Comparison of ENCODE assay signal across 8 cellular contexts in the genomic region with DNA sequence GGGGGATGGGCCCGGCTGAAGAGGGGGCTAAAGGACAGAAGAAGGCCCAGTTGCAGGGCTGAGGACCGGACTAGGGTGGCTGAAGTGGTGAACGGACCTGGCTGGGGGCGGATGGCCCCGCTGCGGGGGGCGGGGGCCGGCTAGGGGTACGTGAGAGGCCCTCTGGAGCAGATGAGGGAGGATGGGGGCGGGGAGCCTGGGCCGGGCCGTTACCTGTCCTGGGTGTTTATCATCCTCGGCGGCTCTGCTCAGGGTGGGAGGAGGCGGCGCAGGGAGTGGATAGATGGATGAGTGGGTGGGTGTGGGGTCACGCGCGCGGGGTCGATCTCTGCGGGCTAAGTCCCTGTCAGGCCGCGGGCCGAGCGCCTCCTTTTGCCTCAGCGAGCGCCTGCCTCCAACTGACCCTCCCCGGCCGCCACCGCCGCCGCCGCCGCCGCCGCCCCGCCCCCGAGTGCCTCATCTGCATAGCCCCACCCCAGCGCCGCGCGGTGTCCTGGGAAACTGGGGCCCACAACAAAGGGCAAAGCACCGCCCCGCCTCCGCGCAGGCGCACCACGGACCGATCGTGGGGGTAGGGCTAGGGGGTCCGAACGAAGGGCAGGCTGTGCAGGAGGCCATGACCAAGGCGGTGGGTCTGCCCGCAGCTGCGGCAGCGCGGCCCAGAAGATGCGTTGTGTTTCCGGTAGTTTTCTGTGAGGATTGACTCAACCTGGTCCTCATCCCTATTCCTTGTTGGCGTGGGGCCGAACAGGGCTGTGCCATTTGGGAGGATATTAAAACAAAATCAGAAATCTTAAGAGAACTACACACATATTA.
A peak's percentile ranks its signal among the peaks of the same experiment; 100 is the strongest.
DNase-seq lines count a peak whose midpoint lies in the region; ATAC-seq lines count a peak whose summit lies in the region.

No MANE protein-coding gene starts in this region.

- peaks cover 8% of the 10 kb centered on the region; the same call in 1 of the 2 replicates for H4K20me1 ChIP-seq in GM23248 (ENCODE audit: insufficient read depth)

- peaks cover 49% of the 10 kb centered on the region for H3K79me2 ChIP-seq in GM23248 (ENCODE audit: insufficient read depth)

- POLR2A ChIA-PET in naive thymus-derived CD8-positive, alpha-beta T cell (lab: Charles Lee) = interaction anchor here (0.6 to 1.0 kb wide), 2 partner anchors 14 to 21 kb away, joined by 3 read pairs; no protein-coding TSS in a partner anchor

- peak; percentile 89 to 94 for ATAC-seq in naive thymus-derived CD8-positive, alpha-beta T cell
- ATAC-seq in stimulated activated memory B cell treated with anti-CD40 and anti-IgM and Interleukin-4, amounts not matched to agents 10 μg/mL and 1 μg/mL and 100 μg/mL, for 72 hours = peak; percentile 97

- H2AFZ ChIP-seq in GM23248 = peak overlapping the region; percentile 92

- peak overlapping the region; percentile 85 for H3K4me3 ChIP-seq in GM23248

- peaks cover 0 to 5% (median 4%) of the 10 kb centered on the region in 3 donors for H3K36me3 Mint-ChIP-seq in naive thymus-derived CD8-positive, alpha-beta T cell
- peaks cover 7% of the 10 kb centered on the region for H3K36me3 Mint-ChIP-seq in stimulated activated memory B cell treated with anti-CD40 and anti-IgM and Interleukin-4, amounts not matched to agents 10 μg/mL and 1 μg/mL and 100 μg/mL, for 72 hours

- H3K9me2 ChIP-seq in GM23248 (ENCODE audit: insufficient read depth) = no peaks in the 10 kb centered on the region

- no peaks in the 10 kb centered on the region for H3K36me3 ChIP-seq in GM23248 (ENCODE audit: low read depth)

- H3K9me3 ChIP-seq in GM23248 (ENCODE audit: low read depth) = no peaks in the 10 kb centered on the region

- in situ Hi-C loops in GM23248 (cut with MboI) = no loop called here

- peak overlapping the region; percentile 29 for H3K27ac ChIP-seq in GM23248

- DNase-seq in DMS53 (lab: John Stamatoyannopoulos, UW) = peak; percentile 92
- DNase-seq in GM23248 = peak; percentile 97
- peak; percentile 90 for DNase-seq in LHCN-M2 (ENCODE audit: low read depth)
- peak; percentile 87 for DNase-seq in RKO (ENCODE audit: low spot score)
- DNase-seq in activated T-helper 1 cell treated with anti-CD3 and anti-CD28 coated beads, Interleukin-2, amount 50 U/mL, for 16 hours (ENCODE audit: low read depth in 1 of 2, low spot score in 1 of 2) = peak; percentile 92
- DNase-seq in fibroblast of gingiva (ENCODE audit: low read depth) = peak; percentile 89
- DNase-seq in naive thymus-derived CD8-positive, alpha-beta T cell = peak; percentile 87 to 97 (median 94)

- H3K4me3 Mint-ChIP-seq in naive thymus-derived CD8-positive, alpha-beta T cell = peak overlapping the region; percentile 75 to 92 (median 88)
- H3K4me3 Mint-ChIP-seq in stimulated activated memory B cell treated with anti-CD40 and anti-IgM and Interleukin-4, amounts not matched to agents 10 μg/mL and 1 μg/mL and 100 μg/mL, for 72 hours = peak overlapping the region; percentile 93

- peak overlapping the region; percentile 94 for H3K9ac ChIP-seq in GM23248

- peak overlapping the region; percentile 34 to 96 (median 89) for H3K27ac Mint-ChIP-seq in naive thymus-derived CD8-positive, alpha-beta T cell
- H3K27ac Mint-ChIP-seq in stimulated activated memory B cell treated with anti-CD40 and anti-IgM and Interleukin-4, amounts not matched to agents 10 μg/mL and 1 μg/mL and 100 μg/mL, for 72 hours = peak overlapping the region; percentile 91

- peak overlapping the region; percentile 95 for H3K4me2 ChIP-seq in GM23248 (ENCODE audit: unreplicated experiment)

- H3K9me3 Mint-ChIP-seq in naive thymus-derived CD8-positive, alpha-beta T cell = no peaks in the 10 kb centered on the region
- H3K9me3 Mint-ChIP-seq in stimulated activated memory B cell treated with anti-CD40 and anti-IgM and Interleukin-4, amounts not matched to agents 10 μg/mL and 1 μg/mL and 100 μg/mL, for 72 hours = no peaks in the 10 kb centered on the region

- no peaks in the 10 kb centered on the region for H3K27me3 ChIP-seq in GM23248 (replicated peaks; ENCODE audit: insufficient read depth)

- no peaks in the 10 kb centered on the region for H3K27me3 Mint-ChIP-seq in naive thymus-derived CD8-positive, alpha-beta T cell
- no peaks in the 10 kb centered on the region for H3K27me3 Mint-ChIP-seq in stimulated activated memory B cell treated with anti-CD40 and anti-IgM and Interleukin-4, amounts not matched to agents 10 μg/mL and 1 μg/mL and 100 μg/mL, for 72 hours

- H3F3A ChIP-seq in GM23248 (ENCODE audit: insufficient read depth) = peaks cover 18% of the 10 kb centered on the region

- peaks cover 36 to 57% (median 54%) of the 10 kb centered on the region in 4 donors for H3K4me1 Mint-ChIP-seq in naive thymus-derived CD8-positive, alpha-beta T cell
- peaks cover 54% of the 10 kb centered on the region for H3K4me1 Mint-ChIP-seq in stimulated activated memory B cell treated with anti-CD40 and anti-IgM and Interleukin-4, amounts not matched to agents 10 μg/mL and 1 μg/mL and 100 μg/mL, for 72 hours

- peaks cover 40% of the 10 kb centered on the region for H3K4me1 ChIP-seq in GM23248 (ENCODE audit: insufficient read depth)

- WGBS in GM23248 (ENCODE audit: low coverage in 1 of 2, low lambda C conversion rate in 2 of 2, missing lambda C conversion rate in 2 of 2), 2 experiments = 0 to 1% methylated on average over 27 to 57 of the region's 62 CpGs

Comparison
In these comparisons a context has a peak if more than half of its experiments do, and no peak if none do; other contexts are left out.
1. Peak in every context shown above with its lines: DNase-seq, ATAC-seq, H3K4me3 ChIP-seq and H3K27ac ChIP-seq.